In the genomic region with DNA sequence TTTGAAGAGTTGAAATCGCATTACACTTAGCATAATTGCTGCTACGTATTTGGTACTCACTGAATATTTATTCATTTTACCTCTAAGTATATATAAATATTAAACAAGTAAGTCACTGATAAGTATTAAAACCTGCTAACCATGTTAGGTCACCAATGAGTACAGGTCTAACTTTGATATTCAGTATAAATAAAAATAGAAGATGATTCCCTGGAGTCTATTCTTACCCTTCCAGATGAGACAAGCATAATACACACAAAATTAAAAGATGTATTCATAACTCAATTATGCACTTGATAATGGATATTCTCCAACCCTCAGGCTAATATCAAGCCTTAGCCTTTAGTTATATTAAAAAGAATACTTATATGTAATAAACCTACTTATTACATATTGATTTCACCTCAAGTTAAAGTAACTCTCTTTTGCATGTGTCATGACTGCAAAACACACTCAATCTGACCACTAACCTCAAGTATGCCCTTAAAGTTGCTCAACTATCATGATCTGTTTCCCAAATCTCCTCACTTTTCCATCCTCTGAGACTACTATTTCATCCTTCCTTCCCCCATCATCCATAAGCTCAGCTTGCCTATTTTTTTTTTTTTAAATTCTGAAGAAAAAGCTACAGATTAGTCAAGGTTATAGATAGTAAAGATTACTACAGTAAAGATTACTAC, we compare ENCODE assay signal across 20 cellular contexts. TPM values are rescaled to one million over a fixed set of nuclear protein-coding genes. Genes with fewer than 3 reads are reported as not detected.
DNase-seq lines count a peak whose midpoint lies in the region; TF ChIP-seq lines count a peak whose summit lies in the region.
"Had no signal": no experiment of that assay in that cellular context is flagged by ENCODE, and none has a peak within 500 bp of the region (broad histone marks: within the 10 kb centered on the region; RNA-seq: fewer than 3 reads in every experiment).

No MANE protein-coding gene starts in this region.

- no peak overlapping the region for H2AFZ ChIP-seq in Karpas-422 (ENCODE audit: low read length)

- no peaks in the 10 kb centered on the region for H3K9me2 ChIP-seq in Karpas-422 (replicated peaks; ENCODE audit: insufficient read depth, low read length)

- TF ChIP-seq POLR2A in thyroid gland (IDR thresholded peaks at IDR 0.05), result no peak

- CTCF ChIA-PET in AG04450 (lab: Charles Lee), result interaction anchor here (1.7 kb wide), 1 partner anchor 79 kb away, joined by 8 read pairs; no protein-coding TSS in a partner anchor

- H4K20me1 ChIP-seq in Karpas-422 (ENCODE audit: insufficient read depth, low read depth, low read length), result no peaks in the 10 kb centered on the region

- no peak overlapping the region for H3K4me2 ChIP-seq in Karpas-422 (ENCODE audit: low read depth, low read length, poor library complexity, severe bottlenecking)

- H3K4me1 ChIP-seq in adipocyte (ENCODE audit: control insufficient read depth, insufficient read depth, low read length) (peaks cover 24% of the 10 kb centered on the region), thyroid gland (no peaks in the 10 kb centered on the region), Karpas-422 (ENCODE audit: low read length) (no peaks in the 10 kb centered on the region)
- H3K4me1 ChIP-seq: SJCRH30 had no signal

- H3K9ac ChIP-seq in adipocyte (ENCODE audit: low read length) (no peak overlapping the region), Karpas-422 (ENCODE audit: low read length) (no peak overlapping the region)

- H3K27ac ChIP-seq in AG04450 (ENCODE audit: low read depth, low read length) (no peak overlapping the region), thyroid gland (no peak overlapping the region), Karpas-422 (ENCODE audit: low read length) (no peak overlapping the region)
- H3K27ac ChIP-seq: coronary artery, SJCRH30, WERI-Rb-1 had no signal

- H3K4me3 ChIP-seq in AG04450 (ENCODE audit: low read depth, low read length) (no peak overlapping the region), adipocyte (ENCODE audit: low read length) (no peak overlapping the region), fibroblast of villous mesenchyme (ENCODE audit: low read depth, low read length) (no peak overlapping the region), thyroid gland (replicated peaks in 1 of 3) (no peak overlapping the region), Karpas-422 (ENCODE audit: low read length) (no peak overlapping the region)
- H3K4me3 ChIP-seq: coronary artery, SJCRH30 had no signal

- H3K36me3 ChIP-seq in adipocyte (ENCODE audit: control insufficient read depth, insufficient read depth, low read length, severe bottlenecking) (peaks cover 5% of the 10 kb centered on the region), thyroid gland (no peaks in the 10 kb centered on the region), Karpas-422 (ENCODE audit: insufficient read depth, low read length) (peaks cover 12% of the 10 kb centered on the region; the same call in 1 of the 2 replicates)
- H3K36me3 ChIP-seq: SJCRH30 had no signal

- POLR2A ChIA-PET in AG04450 (lab: Yijun Ruan, JAX), result interaction anchor here (0.8 kb wide), 1 partner anchor 16 kb away, joined by 3 read pairs; no protein-coding TSS in a partner anchor

- H3K9me3 ChIP-seq in AG04450 (ENCODE audit: control insufficient read depth, insufficient read depth, low read length) (no peaks in the 10 kb centered on the region), adipocyte (ENCODE audit: control insufficient read depth, low read length) (no peaks in the 10 kb centered on the region), thyroid gland (no peaks in the 10 kb centered on the region), Karpas-422 (ENCODE audit: low read length) (no peaks in the 10 kb centered on the region)
- H3K9me3 ChIP-seq: SJCRH30 had no signal

- no peaks in the 10 kb centered on the region for H3K27me3 ChIP-seq in AG04450 (ENCODE audit: control insufficient read depth, insufficient read depth, low read length)
- no peaks in the 10 kb centered on the region for H3K27me3 ChIP-seq in adipocyte (replicated peaks; ENCODE audit: control insufficient read depth, insufficient read depth, low read length)
- H3K27me3 ChIP-seq in thyroid gland, result no peaks in the 10 kb centered on the region
- H3K27me3 ChIP-seq in Karpas-422 (ENCODE audit: low read length), result no peaks in the 10 kb centered on the region
- H3K27me3 ChIP-seq: SJCRH30 had no signal

- H3K79me2 ChIP-seq in Karpas-422 (ENCODE audit: low read length), result peaks cover 77% of the 10 kb centered on the region

- DNase-seq in AG04450 (ENCODE audit: low read depth, low spot score), result peak; percentile 10
- peak; percentile 80 for DNase-seq in GM03348 (ENCODE audit: low spot score)
- peak; percentile 63 for DNase-seq in adipocyte (ENCODE audit: low read depth)
- peak; percentile 61 for DNase-seq in fibroblast of villous mesenchyme (ENCODE audit: low read depth)
- no peak for DNase-seq in NCI-H510A treated with DMSO at 0.1 percent for 48 hours (lab: John Stamatoyannopoulos, UW)
- DNase-seq in thyroid gland, result no peak
- no peak for DNase-seq in Karpas-422
- no peak for DNase-seq in DMS53 (lab: John Stamatoyannopoulos, UW)
- DNase-seq: activated naive CD4-positive, alpha-beta T cell treated with anti-CD3 and anti-CD28 coated beads, Interleukin-2, amount 50 U/mL, for 16 hours; activated T-cell treated with anti-CD3 and anti-CD28 coated beads, Interleukin-2, amount 50 U/mL, for 4 hours; CD8-positive, alpha-beta memory T cell; DMS79 treated with DMSO at 0.1 percent for 48 hours; left cardiac atrium; NCI-H1436 treated with DMSO at 0.1 percent for 48 hours; NCI-H774; OCI-M1; SJCRH30; stimulated activated CD8-positive, alpha-beta memory T cell treated with anti-CD3 and anti-CD28 coated beads, Interleukin-4, amount 100 ng/mL, for 48 hours; WERI-Rb-1 had no signal

- intact Hi-C loops in thyroid gland (cut with DNase I), result no loop called here

- TF ChIP-seq CTCF in AG04450 (IDR thresholded peaks at IDR 0.05; ENCODE audit: low read depth, low read length) (no peak), fibroblast of villous mesenchyme (IDR thresholded peaks at IDR 0.05; ENCODE audit: insufficient read depth, low read depth, low read length) (no peak), thyroid gland (IDR thresholded peaks at IDR 0.05) (no peak)

- WGBS in thyroid gland, 2 donors, result 96 to 97% methylated on average over 2 of the region's 2 CpGs

RNA-seq across cellular contexts. Expression of a gene that starts 46.8 kb away (rescaled TPM):
- polyA plus RNA-seq in AG04450 (2011; rRNA removed), result 1.9 and 3.1 TPM in 2 replicates
- 1.7 and 4.0 TPM in 2 replicates for polyA minus RNA-seq in AG04450 (2011; rRNA and poly(A)+ RNA removed)
- total RNA-seq in fibroblast of villous mesenchyme, result 4.5 and 7.8 TPM in 2 replicates
- total RNA-seq in thyroid gland, result 10 to 100 TPM in 1 of 4 donors, 1 to 10 TPM in 3; 6.3 to 11.7 (median 8.5) TPM
- 13.7 and 25.2 TPM in 2 replicates for total RNA-seq in Karpas-422 (2014; rRNA removed; shearing (Covaris generic); ENCODE audit: low replicate concordance)

RNA-seq across cellular contexts. Expression of a gene that starts 48.1 kb away (rescaled TPM):
- polyA plus RNA-seq in AG04450 (2011; rRNA removed), result 59.9 and 80.0 TPM in 2 replicates
- 5.5 and 10.6 TPM in 2 replicates for polyA minus RNA-seq in AG04450 (2011; rRNA and poly(A)+ RNA removed)
- total RNA-seq in fibroblast of villous mesenchyme, result 28.3 and 38.0 TPM in 2 replicates
- 10 to 100 TPM; 12.1 to 32.4 (median 29.0) TPM for total RNA-seq in thyroid gland
- total RNA-seq in Karpas-422 (2014; rRNA removed; shearing (Covaris generic); ENCODE audit: low replicate concordance), result 35.8 and 74.1 TPM in 2 replicates

Comparison
In these comparisons a context has a peak if more than half of its experiments do, and no peak if none do; other contexts are left out.
1. DNase-seq: peak in AG04450 (single experiment), GM03348 (single experiment), adipocyte (single experiment) and fibroblast of villous mesenchyme (single experiment); none in NCI-H510A treated with DMSO at 0.1 percent for 48 hours (single experiment), thyroid gland (0 of 2), Karpas-422 (single experiment) and DMS53 (single experiment).